ENCODE assay signal across 8 cellular contexts in genomic region chr11:47176328-47177228, GRCh38. TPM values are rescaled to one million over a fixed set of nuclear protein-coding genes. Genes with fewer than 3 reads are reported as not detected.
DNase-seq lines count a peak whose midpoint lies in the region; ATAC-seq and TF ChIP-seq lines count a peak whose summit lies in the region.

ARFGAP2 (minus strand) TSS chr11:47176879; CDS start chr11:47176853, 26 bp downstream.

- peaks cover 13% of the 10 kb centered on the region for H3K4me1 ChIP-seq in ovary (ENCODE audit: insufficient read depth)
- H3K4me1 ChIP-seq in thymus (ENCODE audit: control insufficient read depth, insufficient read depth, low read length) = peaks cover 5% of the 10 kb centered on the region

- ATAC-seq in HG02678 (IDR thresholded peaks at IDR 0.05; ENCODE audit: unreplicated experiment) = peak; percentile 91

- H3K36me3 Mint-ChIP-seq in activated naive CD8-positive, alpha-beta T cell treated with anti-CD3 and anti-CD28 coated beads for 36 hours = peaks cover 13% of the 10 kb centered on the region
- no peaks in the 10 kb centered on the region for H3K36me3 Mint-ChIP-seq in glutamatergic neuron (ENCODE audit: unreplicated experiment)

- peak within 1 kb of the TSS; percentile 83 for H3K27ac ChIP-seq in SU-DHL-6 (ENCODE audit: low read depth, low read length)
- peak within 1 kb of the TSS; percentile 97 to 98 for H3K27ac ChIP-seq in ovary
- H3K27ac ChIP-seq in thymus (ENCODE audit: low read depth) = peak within 1 kb of the TSS; percentile 97

- peak within 1 kb of the TSS; percentile 95 for H3K4me2 ChIP-seq in SU-DHL-6 (ENCODE audit: low read depth, low read length, poor library complexity, severe bottlenecking)

- TF ChIP-seq EP300 in ovary (IDR thresholded peaks at IDR 0.05) = no peak

- H3K9ac ChIP-seq in SU-DHL-6 (ENCODE audit: low read length) = peak within 1 kb of the TSS; percentile 100

- peaks cover 40% of the 10 kb centered on the region for H3K4me1 Mint-ChIP-seq in activated naive CD8-positive, alpha-beta T cell treated with anti-CD3 and anti-CD28 coated beads for 36 hours
- peaks cover 28% of the 10 kb centered on the region for H3K4me1 Mint-ChIP-seq in glutamatergic neuron (ENCODE audit: low read depth, unreplicated experiment)

- H4K20me1 ChIP-seq in SU-DHL-6 (ENCODE audit: low read depth, low read length) = peaks cover 7% of the 10 kb centered on the region; the same call in 1 of the 2 replicates

- H3K4me3 Mint-ChIP-seq in activated naive CD8-positive, alpha-beta T cell treated with anti-CD3 and anti-CD28 coated beads for 36 hours = peak within 1 kb of the TSS; percentile 98
- peak within 1 kb of the TSS; percentile 97 for H3K4me3 Mint-ChIP-seq in glutamatergic neuron (ENCODE audit: unreplicated experiment)

- H3K79me2 ChIP-seq in SU-DHL-6 (ENCODE audit: insufficient read depth, low read length) = peaks cover 48% of the 10 kb centered on the region

- no peaks in the 10 kb centered on the region for H3K9me3 ChIP-seq in SU-DHL-6 (ENCODE audit: insufficient read depth, low read length)
- no peaks in the 10 kb centered on the region for H3K9me3 ChIP-seq in ovary
- H3K9me3 ChIP-seq in thymus (ENCODE audit: control insufficient read depth) = no peaks in the 10 kb centered on the region

- intact Hi-C loops in ovary (cut with DNase I) = loop anchor here in 3 of 4 donors (5.0 to 10.0 kb wide), 3 partner anchors 91 to 181 kb away; partner anchors contain the start of gene MYBPC3 (in 1 of the 3)

- peaks cover 7% of the 10 kb centered on the region for H3K36me3 ChIP-seq in SU-DHL-6 (ENCODE audit: low read length)
- H3K36me3 ChIP-seq in ovary = no peaks in the 10 kb centered on the region
- peaks cover 32% of the 10 kb centered on the region for H3K36me3 ChIP-seq in thymus (ENCODE audit: control insufficient read depth, insufficient read depth)

- H3K27me3 ChIP-seq in SU-DHL-6 (ENCODE audit: low read length) (no peaks in the 10 kb centered on the region), ovary (no peaks in the 10 kb centered on the region), thymus (ENCODE audit: control insufficient read depth, insufficient read depth) (no peaks in the 10 kb centered on the region)

- TF ChIP-seq CTCF in GM12865 (IDR thresholded peaks at IDR 0.05; ENCODE audit: insufficient read depth, low read depth, low read length, missing control alignments) = no peak
- no peak for TF ChIP-seq CTCF in SU-DHL-6 (IDR thresholded peaks at IDR 0.05; ENCODE audit: insufficient read depth, low read length, poor library complexity, severe bottlenecking)
- no peak for TF ChIP-seq CTCF in glutamatergic neuron (IDR thresholded peaks at IDR 0.05; ENCODE audit: partially characterized antibody, unreplicated experiment)
- TF ChIP-seq CTCF in ovary (IDR thresholded peaks at IDR 0.05) = peak in 1 of 3 donors; percentile 10

- WGBS in ovary, 3 donors = 0% methylated on average over 46 to 89 of the region's 89 CpGs
- under 1% methylated on average over 89 of the region's 89 CpGs for WGBS in thymus

- H2AFZ ChIP-seq in SU-DHL-6 (ENCODE audit: low read depth, low read length, severe bottlenecking) = peak within 1 kb of the TSS; percentile 75

- TF ChIP-seq POLR2A in ovary (IDR thresholded peaks at IDR 0.05) = peak; percentile 62

- no peaks in the 10 kb centered on the region for H3K9me3 Mint-ChIP-seq in activated naive CD8-positive, alpha-beta T cell treated with anti-CD3 and anti-CD28 coated beads for 36 hours
- H3K9me3 Mint-ChIP-seq in glutamatergic neuron (ENCODE audit: unreplicated experiment) = peaks cover 14% of the 10 kb centered on the region

- H3K9me2 ChIP-seq in SU-DHL-6 (replicated peaks; ENCODE audit: insufficient read depth, low read length) = no peaks in the 10 kb centered on the region

- no peaks in the 10 kb centered on the region for H3F3A ChIP-seq in SU-DHL-6 (ENCODE audit: insufficient read depth)

- peaks cover 7% of the 10 kb centered on the region for H3K27me3 Mint-ChIP-seq in activated naive CD8-positive, alpha-beta T cell treated with anti-CD3 and anti-CD28 coated beads for 36 hours
- H3K27me3 Mint-ChIP-seq in glutamatergic neuron (ENCODE audit: unreplicated experiment) = peaks cover 16% of the 10 kb centered on the region

- peak; percentile 98 for DNase-seq in GM12865 (ENCODE audit: low read depth)
- peak; percentile 94 for DNase-seq in NCI-H1105 treated with DMSO at 0.1 percent for 48 hours (lab: John Stamatoyannopoulos, UW)
- DNase-seq in activated naive CD8-positive, alpha-beta T cell treated with anti-CD3 and anti-CD28 coated beads for 36 hours = peak; percentile 99
- DNase-seq in glutamatergic neuron = peak; percentile 98
- peak; percentile 96 to 98 (median 96) for DNase-seq in ovary

- H3K4me3 ChIP-seq in GM12865 (ENCODE audit: low read depth, low read length) = peak within 1 kb of the TSS; percentile 87
- H3K4me3 ChIP-seq in SU-DHL-6 (ENCODE audit: insufficient read depth, low read length, poor library complexity, severe bottlenecking) = peak within 1 kb of the TSS; percentile 99
- H3K4me3 ChIP-seq in ovary = peak within 1 kb of the TSS; percentile 95
- H3K4me3 ChIP-seq in thymus (ENCODE audit: low read length) = peak within 1 kb of the TSS; percentile 79

- H3K27ac Mint-ChIP-seq in activated naive CD8-positive, alpha-beta T cell treated with anti-CD3 and anti-CD28 coated beads for 36 hours = peak within 1 kb of the TSS; percentile 99
- peak within 1 kb of the TSS; percentile 98 for H3K27ac Mint-ChIP-seq in glutamatergic neuron (ENCODE audit: unreplicated experiment)

RNA-seq across cellular contexts. Expression of gene ARFGAP2, which starts in this region (rescaled TPM):
- total RNA-seq in activated naive CD8-positive, alpha-beta T cell treated with anti-CD3 and anti-CD28 coated beads for 36 hours = 10 to 100 TPM; 87.6 to 92.6 TPM
- total RNA-seq in glutamatergic neuron (ENCODE audit: unreplicated experiment) = 119 TPM
- total RNA-seq in ovary = 10 to 100 TPM; 66.0 to 94.9 (median 75.2) TPM
- 10 to 100 TPM; 41.5 to 65.2 TPM for polyA plus RNA-seq in ovary
- 60.6 TPM for polyA plus RNA-seq in thymus

Comparison
In these comparisons a context has a peak if more than half of its experiments do, and no peak if none do; other contexts are left out.
1. Peak in every context shown above with its lines: DNase-seq, ATAC-seq, H3K4me3 ChIP-seq and H3K27ac ChIP-seq.